ENCODE assay signal across 8 cellular contexts in genomic region chr4:140012688-140013087, GRCh38.
DNase-seq lines count a peak whose midpoint lies in the region; ATAC-seq and TF ChIP-seq lines count a peak whose summit lies in the region.

No MANE protein-coding gene starts in this region.

- no peaks in the 10 kb centered on the region for H3K36me3 ChIP-seq in CD4-positive, CD25-positive, alpha-beta regulatory T cell (ENCODE audit: control insufficient read depth, insufficient read depth, low read length)
- H3K36me3 ChIP-seq in H7 (replicated peaks; ENCODE audit: control insufficient read depth, insufficient read depth, low read length) (no peaks in the 10 kb centered on the region), liver (ENCODE audit: control insufficient read depth in 4 of 4, insufficient read depth in 3 of 4, low read depth in 1 of 4, low read length in 3 of 4) (no peaks in the 10 kb centered on the region)

- peak; percentile 32 to 64 (median 62) for DNase-seq in CD4-positive, CD25-positive, alpha-beta regulatory T cell
- DNase-seq in H7 (peak; percentile 68), NCI-H2227 treated with DMSO at 0.1 percent for 48 hours (lab: John Stamatoyannopoulos, UW) (peak; percentile 5), dedifferentiated amniotic fluid mesenchymal stem cell (ENCODE audit: extremely low spot score) (peak; percentile 69), middle frontal gyrus (ENCODE audit: extremely low spot score, low spot score) (no peak)
- peak; percentile 57 for DNase-seq in activated CD4-positive, alpha-beta T cell treated with anti-CD3 and anti-CD28 coated beads, Interleukin-2, amount 50 U/mL, for 1 hour
- DNase-seq in stimulated activated CD8-positive, alpha-beta memory T cell treated with anti-CD3 and anti-CD28 coated beads, Interleukin-12 subunit alpha, Interleukin-12 subunit beta, amount 100 ng/mL, for 24 hours (ENCODE audit: extremely low read depth), result peak; percentile 2

- peaks cover 26% of the 10 kb centered on the region for H3K27me3 Mint-ChIP-seq in CD4-positive, CD25-positive, alpha-beta regulatory T cell

- H3K9ac ChIP-seq in liver (ENCODE audit: low read depth in 1 of 2, low read length in 2 of 2), result no peak overlapping the region

- H3K27ac Mint-ChIP-seq in CD4-positive, CD25-positive, alpha-beta regulatory T cell, result no peak overlapping the region

- H3K4me3 Mint-ChIP-seq in CD4-positive, CD25-positive, alpha-beta regulatory T cell, result no peak overlapping the region

- ATAC-seq in CD4-positive, CD25-positive, alpha-beta regulatory T cell (ENCODE audit: low read depth in 2 of 2), result peak; percentile 81 to 90

- no peaks in the 10 kb centered on the region for H3K4me1 ChIP-seq in CD4-positive, CD25-positive, alpha-beta regulatory T cell (ENCODE audit: control insufficient read depth, insufficient read depth, low read length, poor library complexity, severe bottlenecking)
- H3K4me1 ChIP-seq in liver (ENCODE audit: control insufficient read depth in 4 of 4, insufficient read depth in 4 of 4, low read length in 3 of 4), result peaks cover 0 to 7% (median 3%) of the 10 kb centered on the region in 4 donors

- no peak overlapping the region for H3K4me3 ChIP-seq in CD4-positive, CD25-positive, alpha-beta regulatory T cell (ENCODE audit: low read depth, low read length)
- H3K4me3 ChIP-seq in H7 (ENCODE audit: insufficient read depth, low read depth, low read length), result no peak overlapping the region
- H3K4me3 ChIP-seq in liver (ENCODE audit: low read depth in 1 of 3, low read length in 3 of 3), result no peak overlapping the region

- TF ChIP-seq RAD21 in liver (IDR thresholded peaks at IDR 0.05), result peak; percentile 92 to 95

- peaks cover 7% of the 10 kb centered on the region for H3K27me3 ChIP-seq in CD4-positive, CD25-positive, alpha-beta regulatory T cell (ENCODE audit: control insufficient read depth, insufficient read depth, low read length)
- no peaks in the 10 kb centered on the region for H3K27me3 ChIP-seq in H7 (ENCODE audit: control insufficient read depth, insufficient read depth, low read length)
- no peaks in the 10 kb centered on the region for H3K27me3 ChIP-seq in liver (ENCODE audit: control insufficient read depth in 4 of 4, insufficient read depth in 4 of 4, low read length in 3 of 4)

- H3K36me3 Mint-ChIP-seq in CD4-positive, CD25-positive, alpha-beta regulatory T cell, result no peaks in the 10 kb centered on the region

- WGBS in liver, result 4% methylated on average over 6 of the region's 6 CpGs

- TF ChIP-seq CTCF in liver (IDR thresholded peaks at IDR 0.05; ENCODE audit: low read depth, low read length, missing input control), result peak; percentile 80

- no peak overlapping the region for H3K27ac ChIP-seq in CD4-positive, CD25-positive, alpha-beta regulatory T cell (ENCODE audit: insufficient read depth, low read length, poor library complexity, severe bottlenecking)
- no peak overlapping the region for H3K27ac ChIP-seq in liver (ENCODE audit: low read depth in 1 of 2, low read length in 2 of 2)

- H3K9me3 ChIP-seq in CD4-positive, CD25-positive, alpha-beta regulatory T cell (ENCODE audit: control insufficient read depth in 2 of 2, low read length in 2 of 2), result no peaks in the 10 kb centered on the region
- peaks cover 0 to 3% (median 1%) of the 10 kb centered on the region in 4 donors for H3K9me3 ChIP-seq in liver (ENCODE audit: control insufficient read depth in 4 of 4, low read length in 3 of 4)

- H3K9me3 Mint-ChIP-seq in CD4-positive, CD25-positive, alpha-beta regulatory T cell, result no peaks in the 10 kb centered on the region

- peaks cover 0 to 4% (median 2%) of the 10 kb centered on the region in 4 donors for H3K4me1 Mint-ChIP-seq in CD4-positive, CD25-positive, alpha-beta regulatory T cell

TF ChIP-seq in liver, 16 proteins besides CTCF, POLR2A, EP300 and RAD21:
- TF ChIP-seq SP1 (IDR thresholded peaks at IDR 0.05) (peak; percentile 13), ZBTB33 (IDR thresholded peaks at IDR 0.05) (no peak), EGR1 (IDR thresholded peaks at IDR 0.05; ENCODE audit: low read depth in 2 of 2) (no peak), REST (IDR thresholded peaks at IDR 0.05) (no peak), FOXA2 (IDR thresholded peaks at IDR 0.05) (peak; percentile 73), RXRA (IDR thresholded peaks at IDR 0.05) (peak; percentile 22 to 39), JUND (IDR thresholded peaks at IDR 0.05) (no peak), GABPA (IDR thresholded peaks at IDR 0.05 in 1 of 2, conservative IDR thresholded peaks at IDR 0.05 in 1 of 2) (no peak), MAX (IDR thresholded peaks at IDR 0.05) (no peak), TAF1 (conservative IDR thresholded peaks at IDR 0.05) (no peak), HNF4G (IDR thresholded peaks at IDR 0.05) (no peak), YY1 (IDR thresholded peaks at IDR 0.05) (no peak), NR2F2 (IDR thresholded peaks at IDR 0.05) (no peak), ATF3 (IDR thresholded peaks at IDR 0.05) (no peak), HNF4A (conservative IDR thresholded peaks at IDR 0.05) (peak in 1 of 2 donors; percentile 16), FOXA1 (IDR thresholded peaks at IDR 0.05) (no peak)
